Comparison of ENCODE assay signal across 10 cellular contexts in the genomic region with DNA sequence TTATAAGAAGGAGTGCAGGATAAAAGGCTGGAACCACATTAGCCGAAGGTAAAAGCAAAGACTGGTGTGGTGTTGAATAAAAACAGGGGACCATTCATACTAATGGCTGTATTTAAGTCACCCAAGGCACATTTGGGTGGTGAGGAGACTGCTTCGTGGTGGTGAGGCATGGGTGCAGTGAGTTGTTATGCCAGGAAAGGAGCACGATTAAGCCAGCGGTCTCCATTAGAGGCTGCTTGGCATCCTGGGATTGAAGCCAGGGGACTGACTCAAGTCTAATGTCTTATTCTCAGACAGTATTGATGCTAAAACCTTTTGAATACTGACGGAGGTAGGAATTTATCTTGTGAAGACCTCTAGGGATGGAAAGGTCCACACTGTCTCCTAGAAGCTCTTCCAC. TPM values are rescaled to one million over a fixed set of nuclear protein-coding genes. Genes with fewer than 3 reads are reported as not detected.
DNase-seq lines count a peak whose midpoint lies in the region; ATAC-seq and TF ChIP-seq lines count a peak whose summit lies in the region.
"Had no signal": no experiment of that assay in that cellular context is flagged by ENCODE, and none has a peak within 500 bp of the region (broad histone marks: within the 10 kb centered on the region; RNA-seq: fewer than 3 reads in every experiment).

No MANE protein-coding gene starts in this region.

- H3K9me3 ChIP-seq in endocrine pancreas (ENCODE audit: control insufficient read depth, low read length): no peaks in the 10 kb centered on the region
- H3K9me3 ChIP-seq in gastrocnemius medialis: no peaks in the 10 kb centered on the region

- no peak for TF ChIP-seq CTCF in gastrocnemius medialis (IDR thresholded peaks at IDR 0.05 in 4 of 5, conservative IDR thresholded peaks at IDR 0.05 in 1 of 5)
- TF ChIP-seq CTCF in GM13977 (IDR thresholded peaks at IDR 0.05; ENCODE audit: extremely low read depth, insufficient read depth, missing control alignments): no peak
- no peak for TF ChIP-seq CTCF in GM10248 (IDR thresholded peaks at IDR 0.05; ENCODE audit: control extremely low read depth, extremely low read depth, low read depth, missing control alignments)

- POLR2A ChIA-PET in GM10248 (lab: Yijun Ruan, JAX): no interaction called here

- TF ChIP-seq POLR2A in gastrocnemius medialis (IDR thresholded peaks at IDR 0.05): no peak

- ATAC-seq in GM18502 (IDR thresholded peaks at IDR 0.05; ENCODE audit: poor library complexity, unreplicated experiment): peak; percentile 7
- ATAC-seq in HG03280 (IDR thresholded peaks at IDR 0.05; ENCODE audit: unreplicated experiment): peak; percentile 9
- no peak for ATAC-seq in gastrocnemius medialis
- no peak for ATAC-seq in HG03354 (IDR thresholded peaks at IDR 0.05; ENCODE audit: poor library complexity, severe bottlenecking, unreplicated experiment)

- in situ Hi-C loops in gastrocnemius medialis (cut with MboI; ENCODE audit: low sequenced_read_pairs in 4 of 4) (no loop called here), GM13977 (cut with MboI; ENCODE audit: low pct_unique_long_range_greater_than_20kb, low sequenced_read_pairs, unreplicated experiment) (no loop called here)

- H3K27me3 ChIP-seq in endocrine pancreas (ENCODE audit: control insufficient read depth, insufficient read depth, low read length): no peaks in the 10 kb centered on the region
- H3K27me3 ChIP-seq in gastrocnemius medialis: no peaks in the 10 kb centered on the region

- H3K27ac ChIP-seq in gastrocnemius medialis: peak overlapping the region; percentile 65 to 82 (median 76)

- H3K36me3 ChIP-seq in endocrine pancreas (ENCODE audit: control insufficient read depth, insufficient read depth, low read length) (no peaks in the 10 kb centered on the region), gastrocnemius medialis (peaks cover 0 to 5% of the 10 kb centered on the region in 2 donors)

- H3K4me1 ChIP-seq in endocrine pancreas (ENCODE audit: control insufficient read depth, insufficient read depth, low read length) (peaks cover 12% of the 10 kb centered on the region), gastrocnemius medialis (peaks cover 41 to 42% of the 10 kb centered on the region in 2 donors)

- H3K9ac ChIP-seq in endocrine pancreas (ENCODE audit: control insufficient read depth, insufficient read depth, low read length): no peak overlapping the region

- intact Hi-C loops in gastrocnemius medialis (cut with DNase I; ENCODE audit: low total_unique reads): no loop called here

- H3K4me3 ChIP-seq in endocrine pancreas (ENCODE audit: control insufficient read depth, insufficient read depth, low read length) (peak overlapping the region; percentile 28), gastrocnemius medialis (peak overlapping the region; percentile 26 to 44 (median 32))

- CTCF ChIA-PET in GM10248 (lab: Yijun Ruan, JAX): interaction anchor here (1.0 to 2.6 kb wide), 4 partner anchors 7 to 47 kb away, joined by 3 to 24 read pairs (median 3); no protein-coding TSS in a partner anchor

- no peak for DNase-seq in gastrocnemius medialis
- no peak for DNase-seq in GM13977 (ENCODE audit: low spot score)
- DNase-seq in DMS153 treated with DMSO at 0.1 percent for 48 hours (lab: John Stamatoyannopoulos, UW; ENCODE audit: unreplicated experiment): no peak
- DNase-seq in GM10248 (ENCODE audit: extremely low spot score): no peak
- DNase-seq: amygdala; stimulated activated CD8-positive, alpha-beta memory T cell treated with anti-CD3 and anti-CD28 coated beads, Interleukin-4, amount 100 ng/mL, for 48 hours had no signal

RNA-seq across cellular contexts. Expression of a gene that starts 21.9 kb away (rescaled TPM):
- 100 to 1,000 TPM in 3 of 4 donors, 10 to 100 TPM in 1; 80.8 to 158 (median 124) TPM for total RNA-seq in gastrocnemius medialis

Comparison
In these comparisons a context has a peak if more than half of its experiments do, and no peak if none do; other contexts are left out.
1. ATAC-seq: peak in GM18502 (single experiment) and HG03280 (single experiment); none in gastrocnemius medialis (0 of 2) and HG03354 (single experiment).